ENCODE assay signal across 10 cellular contexts in genomic region chr19:28289294-28290063, GRCh38.
DNase-seq lines count a peak whose midpoint lies in the region; TF ChIP-seq lines count a peak whose summit lies in the region.
"Had no signal": no experiment of that assay in that cellular context is flagged by ENCODE, and none has a peak within 500 bp of the region (broad histone marks: within the 10 kb centered on the region; RNA-seq: fewer than 3 reads in every experiment).

No MANE protein-coding gene starts in this region.

- H3K4me3 Mint-ChIP-seq in activated naive CD4-positive, alpha-beta T cell treated with anti-CD3 and anti-CD28 coated beads for 36 hours, result no peak overlapping the region
- H3K4me3 Mint-ChIP-seq: central memory CD8-positive, alpha-beta T cell; memory B cell had no signal

- CTCF ChIA-PET in activated naive CD4-positive, alpha-beta T cell treated with anti-CD3 and anti-CD28 coated beads for 36 hours (lab: Charles Lee), result no interaction called here

- H3K36me3 Mint-ChIP-seq in activated naive CD4-positive, alpha-beta T cell treated with anti-CD3 and anti-CD28 coated beads for 36 hours (ENCODE audit: low read depth), result no peaks in the 10 kb centered on the region
- H3K36me3 Mint-ChIP-seq: memory B cell had no signal

- H3K27ac Mint-ChIP-seq in activated naive CD4-positive, alpha-beta T cell treated with anti-CD3 and anti-CD28 coated beads for 36 hours, result no peak overlapping the region
- H3K27ac Mint-ChIP-seq: memory B cell had no signal

- peaks cover 12% of the 10 kb centered on the region for H3K9me3 Mint-ChIP-seq in activated naive CD4-positive, alpha-beta T cell treated with anti-CD3 and anti-CD28 coated beads for 36 hours
- H3K9me3 Mint-ChIP-seq: central memory CD8-positive, alpha-beta T cell had no signal

- no peak overlapping the region for H3K4me3 ChIP-seq in fibroblast of mammary gland (ENCODE audit: control insufficient read depth, low read depth, low read length)

- no peaks in the 10 kb centered on the region for H3K4me1 Mint-ChIP-seq in activated naive CD4-positive, alpha-beta T cell treated with anti-CD3 and anti-CD28 coated beads for 36 hours (ENCODE audit: low read depth)
- H3K4me1 Mint-ChIP-seq: central memory CD8-positive, alpha-beta T cell; memory B cell had no signal

- peaks cover 6% of the 10 kb centered on the region for H3K27me3 Mint-ChIP-seq in activated naive CD4-positive, alpha-beta T cell treated with anti-CD3 and anti-CD28 coated beads for 36 hours (ENCODE audit: low read depth)

- in situ Hi-C loops in KBM-7 (cut with MboI; ENCODE audit: low pct_unique_long_range_greater_than_20kb, low sequenced_read_pairs), result no loop called here

- intact Hi-C loops in activated naive CD4-positive, alpha-beta T cell treated with anti-CD3 and anti-CD28 coated beads for 36 hours (cut with micrococcal nuclease), result no loop called here

- DNase-seq in GM03348 (ENCODE audit: low spot score) (peak; percentile 55), NCI-H748 treated with DMSO at 0.1 percent for 48 hours (lab: John Stamatoyannopoulos, UW) (peak; percentile 40), fibroblast of mammary gland (ENCODE audit: low read depth) (peak; percentile 51), putamen (ENCODE audit: low spot score) (peak; percentile 74), KBM-7 (no peak), MV-4-11 (lab: John Stamatoyannopoulos, UW) (no peak), NOMO-1 treated with DMSO at 0.1 percent for 48 hours (lab: John Stamatoyannopoulos, UW; ENCODE audit: unreplicated experiment) (no peak)
- DNase-seq in activated naive CD4-positive, alpha-beta T cell treated with anti-CD3 and anti-CD28 coated beads for 36 hours, result no peak

- TF ChIP-seq CTCF in fibroblast of mammary gland (conservative IDR thresholded peaks at IDR 0.05; ENCODE audit: control insufficient read depth, insufficient read depth, low read depth, low read length), result no peak

Comparison
In these comparisons a context has a peak if more than half of its experiments do, and no peak if none do; other contexts are left out.
1. DNase-seq: peak in GM03348 (single experiment), NCI-H748 treated with DMSO at 0.1 percent for 48 hours (single experiment), fibroblast of mammary gland (single experiment) and putamen (single experiment); none in KBM-7 (single experiment), activated naive CD4-positive, alpha-beta T cell treated with anti-CD3 and anti-CD28 coated beads for 36 hours (single experiment), MV-4-11 (single experiment) and NOMO-1 treated with DMSO at 0.1 percent for 48 hours (single experiment).